6 cellular contexts compared by ENCODE assay signal in genomic region chr9:136769710-136770191, GRCh38. TPM values are rescaled to one million over a fixed set of nuclear protein-coding genes. Genes with fewer than 3 reads are reported as not detected.
DNase-seq lines count a peak whose midpoint lies in the region; ATAC-seq and TF ChIP-seq lines count a peak whose summit lies in the region.

No MANE protein-coding gene starts in this region.

- H3K4me3 ChIP-seq in left lung, result no peak overlapping the region

- peaks cover 6 to 16% of the 10 kb centered on the region in 2 donors for H3K27me3 ChIP-seq in left lung

- no peak overlapping the region for H3K27ac ChIP-seq in left lung

- intact Hi-C loops in left lung (cut with DNase I), result no loop called here

- peaks cover 7% of the 10 kb centered on the region for H3K9me3 Mint-ChIP-seq in activated T-cell treated with anti-CD3 and anti-CD28 coated beads, Interleukin-2, amount 50 U/mL, for 4 hours

- no peaks in the 10 kb centered on the region for H3K36me3 Mint-ChIP-seq in activated T-cell treated with anti-CD3 and anti-CD28 coated beads, Interleukin-2, amount 50 U/mL, for 4 hours (ENCODE audit: insufficient read depth)

- peak in 1 of 2 donors; percentile 53 for TF ChIP-seq CTCF in left lung (IDR thresholded peaks at IDR 0.05)

- ATAC-seq in activated T-cell treated with anti-CD3 and anti-CD28 coated beads, Interleukin-2, amount 50 U/mL, for 4 hours, result peak; percentile 76 to 80
- ATAC-seq in left lung (peak; percentile 82), GM21515 (IDR thresholded peaks at IDR 0.05; ENCODE audit: unreplicated experiment) (no peak)

- peaks cover 0 to 11% of the 10 kb centered on the region in 2 donors for H3K9me3 ChIP-seq in left lung

- peaks cover 14% of the 10 kb centered on the region for H3K4me1 Mint-ChIP-seq in activated T-cell treated with anti-CD3 and anti-CD28 coated beads, Interleukin-2, amount 50 U/mL, for 4 hours (ENCODE audit: low read depth)

- no peak overlapping the region for H3K4me3 Mint-ChIP-seq in activated T-cell treated with anti-CD3 and anti-CD28 coated beads, Interleukin-2, amount 50 U/mL, for 4 hours

- DNase-seq in activated CD4-positive, alpha-beta T cell treated with anti-CD3 and anti-CD28 coated beads for 24 hours (ENCODE audit: low read depth in 2 of 2), result peak; percentile 40 to 53
- no peak for DNase-seq in activated CD4-positive, alpha-beta T cell treated with anti-CD3 and anti-CD28 coated beads for 1 hour
- DNase-seq in activated T-cell treated with anti-CD3 and anti-CD28 coated beads, Interleukin-2, amount 50 U/mL, for 4 hours, result peak; percentile 48
- DNase-seq in left lung (peak in 1 of 2 donors; percentile 84), kidney glomerular epithelial cell (lab: John Stamatoyannopoulos, UW) (no peak)

- H3K4me1 ChIP-seq in left lung, result no peaks in the 10 kb centered on the region

- no peaks in the 10 kb centered on the region for H3K36me3 ChIP-seq in left lung

- H3K27me3 Mint-ChIP-seq in activated T-cell treated with anti-CD3 and anti-CD28 coated beads, Interleukin-2, amount 50 U/mL, for 4 hours (ENCODE audit: low read depth), result peaks cover 19% of the 10 kb centered on the region

RNA-seq across cellular contexts. Expression of gene LCN15, which starts 5.4 kb away (rescaled TPM):
- total RNA-seq in activated T-cell treated with anti-CD3 and anti-CD28 coated beads, Interleukin-2, amount 50 U/mL, for 4 hours, result not detected
- total RNA-seq in left lung, result not detected

RNA-seq across cellular contexts. Expression of gene LCN8, which starts 11.7 kb away (rescaled TPM):
- not detected for total RNA-seq in activated T-cell treated with anti-CD3 and anti-CD28 coated beads, Interleukin-2, amount 50 U/mL, for 4 hours
- not detected for total RNA-seq in left lung

RNA-seq across cellular contexts. Expression of gene TMEM141, which starts 21.4 kb away (rescaled TPM):
- 10 to 100 TPM; 49.5 to 53.0 (median 51.9) TPM for total RNA-seq in activated T-cell treated with anti-CD3 and anti-CD28 coated beads, Interleukin-2, amount 50 U/mL, for 4 hours
- total RNA-seq in left lung, result 10 to 100 TPM; 74.3 to 76.6 TPM

RNA-seq across cellular contexts. Expression of gene LCN6, which starts 21.4 kb away (rescaled TPM):
- not detected for total RNA-seq in activated T-cell treated with anti-CD3 and anti-CD28 coated beads, Interleukin-2, amount 50 U/mL, for 4 hours
- total RNA-seq in left lung, result 10 to 100 TPM in 1 of 2 donors, under 1 TPM in 1; 0.38 to 18.9 TPM

RNA-seq across cellular contexts. Expression of gene CCDC183, which starts 26.4 kb away (rescaled TPM):
- total RNA-seq in activated T-cell treated with anti-CD3 and anti-CD28 coated beads, Interleukin-2, amount 50 U/mL, for 4 hours, result under 1 TPM in 1 of 3 donors, not detected in 2; 0.49 TPM
- total RNA-seq in left lung, result under 1 TPM in 1 of 2 donors, not detected in 1; 0.44 TPM

Comparison
In these comparisons a context has a peak if more than half of its experiments do, and no peak if none do; other contexts are left out.
1. DNase-seq: peak in activated CD4-positive, alpha-beta T cell treated with anti-CD3 and anti-CD28 coated beads for 24 hours (2 of 2) and activated T-cell treated with anti-CD3 and anti-CD28 coated beads, Interleukin-2, amount 50 U/mL, for 4 hours (single experiment); none in activated CD4-positive, alpha-beta T cell treated with anti-CD3 and anti-CD28 coated beads for 1 hour (single experiment) and kidney glomerular epithelial cell (single experiment).